In the genomic region with DNA sequence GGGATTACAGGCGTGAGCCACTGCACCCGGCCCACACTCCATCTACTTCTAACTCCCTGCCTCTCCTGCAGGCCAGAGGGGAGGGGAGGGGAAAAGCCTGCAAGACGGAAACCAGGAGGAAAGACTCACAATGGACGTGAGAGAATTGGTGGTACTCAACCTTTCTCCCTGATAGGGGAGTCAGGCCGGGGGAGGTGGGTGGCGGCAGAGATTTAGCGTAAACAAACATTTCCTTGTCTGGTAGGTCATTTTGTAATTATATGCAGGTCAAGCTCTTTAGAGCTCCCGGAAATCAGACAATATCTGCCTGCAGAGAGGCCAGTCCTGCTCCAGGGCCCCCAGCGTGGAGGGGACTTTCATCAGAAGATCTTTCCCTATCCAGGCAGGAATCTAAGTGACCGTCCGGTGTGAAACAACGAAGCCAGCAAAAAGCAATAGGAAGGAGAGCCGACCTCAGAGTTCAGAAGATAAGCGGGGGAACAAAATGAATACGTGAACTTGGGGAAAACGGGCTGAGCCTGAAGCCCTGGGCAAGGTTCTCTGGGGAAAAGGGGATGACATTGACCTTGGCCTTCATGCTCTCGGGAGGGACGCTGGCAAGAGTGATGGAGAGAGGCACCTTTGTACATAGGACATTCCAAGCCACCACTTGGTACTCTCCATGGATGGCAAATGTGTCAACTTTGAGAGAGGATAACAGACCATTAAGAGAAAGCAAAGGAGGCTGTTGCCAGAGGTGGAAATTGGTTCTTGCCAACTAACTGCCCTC, we compare ENCODE assay signal across 17 cellular contexts.
A peak's percentile ranks its signal among the peaks of the same experiment; 100 is the strongest.
DNase-seq lines count a peak whose midpoint lies in the region; ATAC-seq and TF ChIP-seq lines count a peak whose summit lies in the region.
"Had no signal": no experiment of that assay in that cellular context is flagged by ENCODE, and none has a peak within 500 bp of the region (broad histone marks: within the 10 kb centered on the region; RNA-seq: fewer than 3 reads in every experiment).

No MANE protein-coding gene starts in this region.

- no peak overlapping the region for H3K9ac ChIP-seq in liver (ENCODE audit: low read depth in 1 of 2, low read length in 2 of 2)

- CTCF ChIA-PET in activated CD4-positive, alpha-beta T cell treated with anti-CD3 and anti-CD28 coated beads, Interleukin-2, amount 10 ng/mL, durations not matched to agents 7 days and 5 days (lab: Charles Lee): interaction anchor here (0.8 to 1.4 kb wide), 2 partner anchors 12 kb away, joined by 3 read pairs; no protein-coding TSS in a partner anchor

- H3K27ac Mint-ChIP-seq in activated CD4-positive, alpha-beta T cell treated with anti-CD3 and anti-CD28 coated beads, Interleukin-2, amount 10 ng/mL, durations not matched to agents 7 days and 5 days: peak overlapping the region; percentile 60
- peak overlapping the region; percentile 47 for H3K27ac Mint-ChIP-seq in activated T-helper 17 cell treated with anti-CD3 and anti-CD28 coated beads, Interleukin-2, amount 50 U/mL, for 72 hours
- H3K27ac Mint-ChIP-seq: activated naive CD4-positive, alpha-beta T cell treated with anti-CD3 and anti-CD28 coated beads, Interleukin-2, amount 10 ng/mL, durations not matched to agents 7 days and 5 days; CD8-positive, alpha-beta T cell; WTC11 had no signal

- no peak overlapping the region for H3K4me3 ChIP-seq in liver (ENCODE audit: low read depth in 1 of 3, low read length in 3 of 3)
- no peak overlapping the region for H3K4me3 ChIP-seq in stomach
- H3K4me3 ChIP-seq: mucosa of descending colon, ovary had no signal

- no peak for TF ChIP-seq RAD21 in liver (IDR thresholded peaks at IDR 0.05)

- no peaks in the 10 kb centered on the region for H3K27me3 Mint-ChIP-seq in activated CD4-positive, alpha-beta T cell treated with anti-CD3 and anti-CD28 coated beads, Interleukin-2, amount 10 ng/mL, durations not matched to agents 7 days and 5 days
- no peaks in the 10 kb centered on the region for H3K27me3 Mint-ChIP-seq in activated T-helper 17 cell treated with anti-CD3 and anti-CD28 coated beads, Interleukin-2, amount 50 U/mL, for 72 hours
- H3K27me3 Mint-ChIP-seq: activated naive CD4-positive, alpha-beta T cell treated with anti-CD3 and anti-CD28 coated beads, Interleukin-2, amount 10 ng/mL, durations not matched to agents 7 days and 5 days had no signal

- peaks cover 6 to 22% (median 18%) of the 10 kb centered on the region in 4 donors for H3K4me1 ChIP-seq in liver (ENCODE audit: control insufficient read depth in 4 of 4, insufficient read depth in 4 of 4, low read length in 3 of 4)
- peaks cover 0 to 24% (median 2%) of the 10 kb centered on the region in 4 donors for H3K4me1 ChIP-seq in stomach

- H3K36me3 ChIP-seq in liver (ENCODE audit: control insufficient read depth in 4 of 4, insufficient read depth in 3 of 4, low read depth in 1 of 4, low read length in 3 of 4) (no peaks in the 10 kb centered on the region), stomach (no peaks in the 10 kb centered on the region)
- H3K36me3 ChIP-seq: ovary had no signal

- peaks cover 61% of the 10 kb centered on the region for H3K4me1 Mint-ChIP-seq in activated CD4-positive, alpha-beta T cell treated with anti-CD3 and anti-CD28 coated beads, Interleukin-2, amount 10 ng/mL, durations not matched to agents 7 days and 5 days
- peaks cover 8% of the 10 kb centered on the region for H3K4me1 Mint-ChIP-seq in activated T-helper 17 cell treated with anti-CD3 and anti-CD28 coated beads, Interleukin-2, amount 50 U/mL, for 72 hours

- no peaks in the 10 kb centered on the region for H3K9me3 Mint-ChIP-seq in activated CD4-positive, alpha-beta T cell treated with anti-CD3 and anti-CD28 coated beads, Interleukin-2, amount 10 ng/mL, durations not matched to agents 7 days and 5 days
- H3K9me3 Mint-ChIP-seq in activated T-helper 17 cell treated with anti-CD3 and anti-CD28 coated beads, Interleukin-2, amount 50 U/mL, for 72 hours: no peaks in the 10 kb centered on the region
- H3K9me3 Mint-ChIP-seq: activated naive CD4-positive, alpha-beta T cell treated with anti-CD3 and anti-CD28 coated beads, Interleukin-2, amount 10 ng/mL, durations not matched to agents 7 days and 5 days; CD8-positive, alpha-beta T cell; WTC11 had no signal

- TF ChIP-seq EP300 in stomach (IDR thresholded peaks at IDR 0.05): no peak

- intact Hi-C loops in stomach (cut with DNase I; ENCODE audit: low total_unique reads): no loop called here

- H3K27ac ChIP-seq in liver (ENCODE audit: low read depth in 1 of 2, low read length in 2 of 2): peak overlapping the region in 1 of 2 donors; percentile 33
- peak overlapping the region in 4 of 5 donors; percentile 10 to 58 (median 20) for H3K27ac ChIP-seq in stomach
- H3K27ac ChIP-seq: ovary had no signal

- H3K36me3 Mint-ChIP-seq in activated CD4-positive, alpha-beta T cell treated with anti-CD3 and anti-CD28 coated beads, Interleukin-2, amount 10 ng/mL, durations not matched to agents 7 days and 5 days (ENCODE audit: low read depth): no peaks in the 10 kb centered on the region
- no peaks in the 10 kb centered on the region for H3K36me3 Mint-ChIP-seq in activated T-helper 17 cell treated with anti-CD3 and anti-CD28 coated beads, Interleukin-2, amount 50 U/mL, for 72 hours (ENCODE audit: low read depth)
- H3K36me3 Mint-ChIP-seq: activated naive CD4-positive, alpha-beta T cell treated with anti-CD3 and anti-CD28 coated beads, Interleukin-2, amount 10 ng/mL, durations not matched to agents 7 days and 5 days; CD8-positive, alpha-beta T cell; WTC11 had no signal

- H3K9me3 ChIP-seq in liver (ENCODE audit: control insufficient read depth in 4 of 4, low read length in 3 of 4) (no peaks in the 10 kb centered on the region), stomach (no peaks in the 10 kb centered on the region)
- H3K9me3 ChIP-seq: mucosa of descending colon, ovary had no signal

- no peaks in the 10 kb centered on the region for H3K27me3 ChIP-seq in liver (ENCODE audit: control insufficient read depth in 4 of 4, insufficient read depth in 4 of 4, low read length in 3 of 4)
- H3K27me3 ChIP-seq in stomach: no peaks in the 10 kb centered on the region
- H3K27me3 ChIP-seq: ovary had no signal

- TF ChIP-seq POLR2A in stomach (IDR thresholded peaks at IDR 0.05): no peak

- POLR2A ChIA-PET in activated CD4-positive, alpha-beta T cell treated with anti-CD3 and anti-CD28 coated beads, Interleukin-2, amount 10 ng/mL, durations not matched to agents 7 days and 5 days (lab: Charles Lee): no interaction called here

- 58% methylated on average over 18 of the region's 18 CpGs for WGBS in liver
- 44 to 61% (median 57%) methylated on average over 18 of the region's 18 CpGs for WGBS in stomach, 5 donors

- no peak overlapping the region for H3K4me3 Mint-ChIP-seq in activated CD4-positive, alpha-beta T cell treated with anti-CD3 and anti-CD28 coated beads, Interleukin-2, amount 10 ng/mL, durations not matched to agents 7 days and 5 days
- no peak overlapping the region for H3K4me3 Mint-ChIP-seq in activated T-helper 17 cell treated with anti-CD3 and anti-CD28 coated beads, Interleukin-2, amount 50 U/mL, for 72 hours
- H3K4me3 Mint-ChIP-seq: activated naive CD4-positive, alpha-beta T cell treated with anti-CD3 and anti-CD28 coated beads, Interleukin-2, amount 10 ng/mL, durations not matched to agents 7 days and 5 days; CD8-positive, alpha-beta T cell; WTC11 had no signal

- TF ChIP-seq CTCF in liver (IDR thresholded peaks at IDR 0.05; ENCODE audit: low read depth, low read length, missing input control): no peak
- TF ChIP-seq CTCF in stomach (IDR thresholded peaks at IDR 0.05): no peak

- DNase-seq in activated CD4-positive, alpha-beta T cell treated with anti-CD3 and anti-CD28 coated beads, Interleukin-2, amount 10 ng/mL, durations not matched to agents 7 days and 5 days: no peak
- no peak for DNase-seq in activated CD4-positive, alpha-beta T cell treated with anti-CD3 and anti-CD28 coated beads, Interleukin-2, amount 50 U/mL, for 48 hours
- DNase-seq in stomach (no peak), HUDEP-2 (lab: John Stamatoyannopoulos, UW; ENCODE audit: unreplicated experiment in 76 of 76) (no peak), NCI-H187 treated with DMSO at 0.1 percent for 48 hours (lab: John Stamatoyannopoulos, UW) (no peak)
- DNase-seq: activated naive CD4-positive, alpha-beta T cell treated with anti-CD3 and anti-CD28 coated beads, Interleukin-2, amount 10 ng/mL, durations not matched to agents 7 days and 5 days; CD8-positive, alpha-beta T cell; DMS79 treated with DMSO at 0.1 percent for 48 hours; mucosa of descending colon; NCI-H187; NCI-H524 treated with DMSO at 0.1 percent for 48 hours; ovary; stimulated activated naive CD4-positive, alpha-beta T cell had no signal

- ATAC-seq in activated T-helper 17 cell treated with anti-CD3 and anti-CD28 coated beads, Interleukin-2, amount 50 U/mL, for 72 hours (replicated peaks): no peak
- ATAC-seq in GM21447 (IDR thresholded peaks at IDR 0.05; ENCODE audit: unreplicated experiment): no peak
- ATAC-seq: CD8-positive, alpha-beta T cell; mucosa of descending colon; WTC11 had no signal

TF ChIP-seq in liver, 16 proteins besides CTCF, POLR2A, EP300 and RAD21 (continues in another document):
- no peak for TF ChIP-seq ZBTB33 (IDR thresholded peaks at IDR 0.05)
